30 cellular contexts compared by ENCODE assay signal in genomic region chrX:64334467-64334866, GRCh38.
"Had no signal": no experiment of that assay in that cellular context is flagged by ENCODE, and none has a peak within 500 bp of the region (broad histone marks: within the 10 kb centered on the region; RNA-seq: fewer than 3 reads in every experiment).

No MANE protein-coding gene starts in this region.

- H3K27me3 ChIP-seq: adrenal gland, body of pancreas had no signal

- H3K4me3 ChIP-seq: adrenal gland, body of pancreas, coronary artery, dorsolateral prefrontal cortex had no signal

- H3K4me1 ChIP-seq: adrenal gland, body of pancreas had no signal

- FAIRE-seq: frontal cortex had no signal

- H3K9me3 Mint-ChIP-seq: activated CD4-positive, alpha-beta memory T cell treated with anti-CD3 and anti-CD28 coated beads for 36 hours; activated CD4-positive, alpha-beta T cell treated with anti-CD3 and anti-CD28 coated beads, Interleukin-2, amount 10 ng/mL, durations not matched to agents 24 days and 14 days; activated naive CD4-positive, alpha-beta T cell treated with anti-CD3 and anti-CD28 coated beads for 36 hours; activated naive CD4-positive, alpha-beta T cell treated with anti-CD3 and anti-CD28 coated beads, Interleukin-2, amount 50 U/mL, for 24 hours; activated naive CD8-positive, alpha-beta T cell treated with anti-CD3 and anti-CD28 coated beads for 36 hours; activated naive CD8-positive, alpha-beta T cell treated with anti-CD3 and anti-CD28 coated beads, Interleukin-2, amount 50 U/mL, for 24 hours; activated T-helper 1 cell treated with anti-CD3 and anti-CD28 coated beads, Interleukin-12 subunit alpha, Interleukin-12 subunit beta, Interleukin-2, Interleukin-4 antibody, amounts not matched to agents 30 ng/mL and 10 ng/mL and 1 ng/mL, durations not matched to agents 14 hours and 24 hours and 36 hours; activated T-helper 2 cell treated with anti-CD3 and anti-CD28 coated beads, Interferon-gamma antibody, Interleukin-2, Interleukin-4, amounts not matched to agents 10 μg/mL and 5 μg/mL and 100 μg/mL, durations not matched to agents 14 hours and 24 hours and 36 hours; dendritic cell treated with granulocyte-macrophage colony-stimulating factor and Interleukin-4, amounts not matched to agents 40 ng/mL and 50 ng/mL, for 4 days had no signal

- H3K27me3 Mint-ChIP-seq: activated CD4-positive, alpha-beta memory T cell treated with anti-CD3 and anti-CD28 coated beads for 36 hours; activated CD4-positive, alpha-beta T cell treated with anti-CD3 and anti-CD28 coated beads for 36 hours; activated CD4-positive, alpha-beta T cell treated with anti-CD3 and anti-CD28 coated beads, Interleukin-2, amount 10 ng/mL, durations not matched to agents 24 days and 14 days; activated CD8-positive, alpha-beta memory T cell treated with anti-CD3 and anti-CD28 coated beads, Interleukin-2, amount 10 ng/mL, durations not matched to agents 7 days and 5 days; activated naive CD4-positive, alpha-beta T cell treated with anti-CD3 and anti-CD28 coated beads, Interleukin-2, amount 50 U/mL, for 24 hours; activated naive CD8-positive, alpha-beta T cell treated with anti-CD3 and anti-CD28 coated beads for 36 hours; activated naive CD8-positive, alpha-beta T cell treated with anti-CD3 and anti-CD28 coated beads, Interleukin-2, amount 50 U/mL, for 24 hours; dendritic cell treated with granulocyte-macrophage colony-stimulating factor and Interleukin-4, amounts not matched to agents 40 ng/mL and 50 ng/mL, for 4 days had no signal

- DNase-seq: activated CD4-positive, alpha-beta memory T cell treated with anti-CD3 and anti-CD28 coated beads for 36 hours; activated CD4-positive, alpha-beta T cell treated with anti-CD3 and anti-CD28 coated beads for 36 hours; activated CD4-positive, alpha-beta T cell treated with anti-CD3 and anti-CD28 coated beads, Interleukin-2, amount 10 ng/mL, durations not matched to agents 24 days and 14 days; activated CD4-positive, CD25-positive, alpha-beta regulatory T cell; activated CD4-positive, CD25-positive, alpha-beta regulatory T cell treated with anti-CD3 and anti-CD28 coated beads, Interleukin-2, amount 50 U/mL, for 72 hours; activated CD8-positive, alpha-beta memory T cell treated with anti-CD3 and anti-CD28 coated beads, Interleukin-2, amount 10 ng/mL, durations not matched to agents 7 days and 5 days; activated CD8-positive, alpha-beta memory T cell treated with anti-CD3 and anti-CD28 coated beads, Interleukin-2, amount 50 U/mL, for 4 hours; activated CD8-positive, alpha-beta T cell treated with anti-CD3 and anti-CD28 coated beads, Interleukin-2, amount 10 ng/mL, durations not matched to agents 7 days and 5 days; activated effector memory CD4-positive, alpha-beta T cell treated with anti-CD3 and anti-CD28 coated beads, Interleukin-2, amount 50 U/mL, for 16 hours; activated naive CD4-positive, alpha-beta T cell treated with anti-CD3 and anti-CD28 coated beads for 36 hours; activated naive CD8-positive, alpha-beta T cell treated with anti-CD3 and anti-CD28 coated beads for 36 hours; activated naive CD8-positive, alpha-beta T cell treated with anti-CD3 and anti-CD28 coated beads, Interleukin-2, amount 50 U/mL, for 24 hours; activated T-cell treated with anti-CD3 and anti-CD28 coated beads, Interleukin-2, amount 50 U/mL, for 1 hour; activated T-cell treated with anti-CD3 and anti-CD28 coated beads, Interleukin-2, amount 50 U/mL, for 48 hours; adrenal gland; amygdala; aorta; body of pancreas; caudate nucleus; dorsolateral prefrontal cortex; effector memory CD4-positive, alpha-beta T cell; endodermal cell; foreskin fibroblast; T-helper 2 cell had no signal

- H3K27ac Mint-ChIP-seq: activated CD4-positive, alpha-beta memory T cell treated with anti-CD3 and anti-CD28 coated beads for 36 hours; activated CD4-positive, alpha-beta T cell treated with anti-CD3 and anti-CD28 coated beads for 36 hours; activated CD4-positive, alpha-beta T cell treated with anti-CD3 and anti-CD28 coated beads, Interleukin-2, amount 10 ng/mL, durations not matched to agents 24 days and 14 days; activated CD8-positive, alpha-beta memory T cell treated with anti-CD3 and anti-CD28 coated beads, Interleukin-2, amount 10 ng/mL, durations not matched to agents 7 days and 5 days; activated CD8-positive, alpha-beta T cell treated with anti-CD3 and anti-CD28 coated beads, Interleukin-2, amount 10 ng/mL, durations not matched to agents 7 days and 5 days; activated naive CD4-positive, alpha-beta T cell treated with anti-CD3 and anti-CD28 coated beads for 36 hours; activated naive CD4-positive, alpha-beta T cell treated with anti-CD3 and anti-CD28 coated beads, Interleukin-2, amount 50 U/mL, for 24 hours; activated naive CD8-positive, alpha-beta T cell treated with anti-CD3 and anti-CD28 coated beads for 36 hours; activated naive CD8-positive, alpha-beta T cell treated with anti-CD3 and anti-CD28 coated beads, Interleukin-2, amount 50 U/mL, for 24 hours; activated T-helper 1 cell treated with anti-CD3 and anti-CD28 coated beads, Interleukin-12 subunit alpha, Interleukin-12 subunit beta, Interleukin-2, Interleukin-4 antibody, amounts not matched to agents 30 ng/mL and 10 ng/mL and 1 ng/mL, durations not matched to agents 14 hours and 24 hours and 36 hours; activated T-helper 2 cell treated with anti-CD3 and anti-CD28 coated beads, Interferon-gamma antibody, Interleukin-2, Interleukin-4, amounts not matched to agents 10 μg/mL and 5 μg/mL and 100 μg/mL, durations not matched to agents 14 hours and 24 hours and 36 hours; dendritic cell treated with granulocyte-macrophage colony-stimulating factor and Interleukin-4, amounts not matched to agents 40 ng/mL and 50 ng/mL, for 4 days; endodermal cell had no signal

- H3K27ac ChIP-seq: adrenal gland, body of pancreas, coronary artery, dorsolateral prefrontal cortex had no signal

- H3K9me3 ChIP-seq: adrenal gland, body of pancreas had no signal

- H3K4me1 Mint-ChIP-seq: activated CD4-positive, alpha-beta T cell treated with anti-CD3 and anti-CD28 coated beads for 36 hours; activated CD4-positive, alpha-beta T cell treated with anti-CD3 and anti-CD28 coated beads, Interleukin-2, amount 10 ng/mL, durations not matched to agents 24 days and 14 days; activated CD8-positive, alpha-beta memory T cell treated with anti-CD3 and anti-CD28 coated beads, Interleukin-2, amount 10 ng/mL, durations not matched to agents 7 days and 5 days; activated naive CD4-positive, alpha-beta T cell treated with anti-CD3 and anti-CD28 coated beads, Interleukin-2, amount 50 U/mL, for 24 hours; activated naive CD8-positive, alpha-beta T cell treated with anti-CD3 and anti-CD28 coated beads for 36 hours; activated naive CD8-positive, alpha-beta T cell treated with anti-CD3 and anti-CD28 coated beads, Interleukin-2, amount 50 U/mL, for 24 hours; endodermal cell had no signal

- H3K36me3 ChIP-seq: adrenal gland had no signal

- H3K4me3 Mint-ChIP-seq: activated CD4-positive, alpha-beta memory T cell treated with anti-CD3 and anti-CD28 coated beads for 36 hours; activated CD4-positive, alpha-beta T cell treated with anti-CD3 and anti-CD28 coated beads for 36 hours; activated CD4-positive, alpha-beta T cell treated with anti-CD3 and anti-CD28 coated beads, Interleukin-2, amount 10 ng/mL, durations not matched to agents 24 days and 14 days; activated CD8-positive, alpha-beta memory T cell treated with anti-CD3 and anti-CD28 coated beads, Interleukin-2, amount 10 ng/mL, durations not matched to agents 7 days and 5 days; activated CD8-positive, alpha-beta T cell treated with anti-CD3 and anti-CD28 coated beads, Interleukin-2, amount 10 ng/mL, durations not matched to agents 7 days and 5 days; activated naive CD4-positive, alpha-beta T cell treated with anti-CD3 and anti-CD28 coated beads for 36 hours; activated naive CD4-positive, alpha-beta T cell treated with anti-CD3 and anti-CD28 coated beads, Interleukin-2, amount 50 U/mL, for 24 hours; activated naive CD8-positive, alpha-beta T cell treated with anti-CD3 and anti-CD28 coated beads for 36 hours; activated naive CD8-positive, alpha-beta T cell treated with anti-CD3 and anti-CD28 coated beads, Interleukin-2, amount 50 U/mL, for 24 hours; activated T-helper 1 cell treated with anti-CD3 and anti-CD28 coated beads, Interleukin-12 subunit alpha, Interleukin-12 subunit beta, Interleukin-2, Interleukin-4 antibody, amounts not matched to agents 30 ng/mL and 10 ng/mL and 1 ng/mL, durations not matched to agents 14 hours and 24 hours and 36 hours; dendritic cell treated with granulocyte-macrophage colony-stimulating factor and Interleukin-4, amounts not matched to agents 40 ng/mL and 50 ng/mL, for 4 days; endodermal cell had no signal
